ENCODE assay signal across 21 cellular contexts in the genomic region with DNA sequence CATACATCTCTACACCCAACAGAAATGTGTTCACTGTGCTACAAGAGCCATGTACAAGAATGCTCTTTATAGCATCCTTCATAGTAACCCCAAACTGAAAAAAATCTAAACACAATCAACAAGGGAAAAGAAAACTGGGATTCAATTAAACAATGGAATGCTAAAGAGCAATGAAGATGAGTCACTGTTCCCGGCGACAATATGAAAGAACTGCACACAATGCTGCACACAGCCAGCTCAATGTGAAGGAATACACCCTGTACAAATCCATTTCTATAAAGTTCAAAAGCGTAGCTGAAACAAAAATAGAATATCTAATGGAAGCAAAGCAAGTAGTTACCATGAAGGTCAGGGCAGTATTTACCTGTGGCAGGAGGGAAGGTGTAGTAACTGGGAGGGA. TPM values are rescaled to one million over a fixed set of nuclear protein-coding genes. Genes with fewer than 3 reads are reported as not detected.
"Had no signal": no experiment of that assay in that cellular context is flagged by ENCODE, and none has a peak within 500 bp of the region (broad histone marks: within the 10 kb centered on the region; RNA-seq: fewer than 3 reads in every experiment).

No MANE protein-coding gene starts in this region.

RNA-seq across cellular contexts. Expression of a gene that starts 12.8 kb away (rescaled TPM):
- total RNA-seq: kidney, left colon, left lung, liver, lower lobe of right lung, mesothelial cell of epicardium, mononuclear cell, natural killer cell, occipital lobe, osteocyte, posterior vena cava, pulmonary artery endothelial cell, renal cortical epithelial cell, right atrium auricular region, right lobe of liver, skeletal muscle tissue, smooth muscle cell, stomach, thoracic aorta, upper lobe of right lung, uterus had no signal
- polyA plus RNA-seq: liver, smooth muscle cell, stomach had no signal
